In genomic region chr3:15794842-15795562, GRCh38 we compare ENCODE assay signal across 9 cellular contexts. TPM values are rescaled to one million over a fixed set of nuclear protein-coding genes. Genes with fewer than 3 reads are reported as not detected.
A peak's percentile ranks its signal among the peaks of the same experiment; 100 is the strongest.
DNase-seq lines count a peak whose midpoint lies in the region; ATAC-seq, FAIRE-seq and TF ChIP-seq lines count a peak whose summit lies in the region.
"Had no signal": no experiment of that assay in that cellular context is flagged by ENCODE, and none has a peak within 500 bp of the region (broad histone marks: within the 10 kb centered on the region; RNA-seq: fewer than 3 reads in every experiment).

No MANE protein-coding gene starts in this region.

- H3K4me2 ChIP-seq in skeletal muscle satellite cell (ENCODE audit: low read length), result peak overlapping the region; percentile 86

- peaks cover 52% of the 10 kb centered on the region for H3K36me3 ChIP-seq in skeletal muscle satellite cell (ENCODE audit: insufficient read depth, low read length)

- no peaks in the 10 kb centered on the region for H3K27me3 ChIP-seq in skeletal muscle satellite cell (ENCODE audit: control insufficient read depth, insufficient read depth, low read length)

- FAIRE-seq in RCC 7860 (lab: Jason Lieb, UNC), result no peak
- FAIRE-seq in endometrium (lab: Jason Lieb, UNC), result peak; percentile 35

- peak; percentile 14 for TF ChIP-seq CTCF in GM10266 (IDR thresholded peaks at IDR 0.05; ENCODE audit: control insufficient read depth, insufficient read depth, low read depth, missing control alignments)

- H3K4me3 ChIP-seq in skeletal muscle satellite cell (ENCODE audit: low read length), result peak overlapping the region; percentile 79

- peaks cover 5% of the 10 kb centered on the region for H3K9me3 ChIP-seq in skeletal muscle satellite cell (replicated peaks; ENCODE audit: low read length)

- peaks cover 39% of the 10 kb centered on the region for H3K4me1 ChIP-seq in skeletal muscle satellite cell (ENCODE audit: control insufficient read depth, insufficient read depth, low read length)

- ATAC-seq in HG03095 (IDR thresholded peaks at IDR 0.05; ENCODE audit: unreplicated experiment) (no peak), GM18873 (IDR thresholded peaks at IDR 0.05; ENCODE audit: low FRiP score, unreplicated experiment) (no peak)

- peak overlapping the region; percentile 95 for H3K9ac ChIP-seq in skeletal muscle satellite cell (ENCODE audit: low read depth, low read length)

- no peak for DNase-seq in GM10266 (ENCODE audit: extremely low spot score)
- peak; percentile 27 for DNase-seq in RCC 7860 (ENCODE audit: low spot score)
- no peak for DNase-seq in T-helper 9 cell
- no peak for DNase-seq in HT-29 (ENCODE audit: low spot score)
- DNase-seq: H7 had no signal

RNA-seq across cellular contexts. Expression of gene ANKRD28, which starts 2.8 kb away (rescaled TPM):
- 128 and 132 TPM in 2 replicates for total RNA-seq in skeletal muscle satellite cell (2012; rRNA removed)
- 21.4 and 28.5 TPM in 2 replicates for total RNA-seq in HT-29 (2014; rRNA removed; shearing (Covaris generic))
